In genomic region chr12:52010152-52010622, GRCh38 we compare ENCODE assay signal across 8 cellular contexts. TPM values are rescaled to one million over a fixed set of nuclear protein-coding genes. Genes with fewer than 3 reads are reported as not detected.
DNase-seq lines count a peak whose midpoint lies in the region; ATAC-seq and TF ChIP-seq lines count a peak whose summit lies in the region.

No MANE protein-coding gene starts in this region.

- no peaks in the 10 kb centered on the region for H3K9me3 ChIP-seq in liver (ENCODE audit: control insufficient read depth in 4 of 4, low read length in 3 of 4)

- peaks cover 12 to 21% (median 17%) of the 10 kb centered on the region in 3 donors for H3K4me1 Mint-ChIP-seq in IgD-negative memory B cell
- peaks cover 10% of the 10 kb centered on the region for H3K4me1 Mint-ChIP-seq in activated T-helper 2 cell treated with anti-CD3 and anti-CD28 coated beads, Interferon-gamma antibody, Interleukin-2, Interleukin-4, amounts not matched to agents 10 μg/mL and 5 μg/mL and 100 μg/mL, durations not matched to agents 14 hours and 24 hours and 36 hours (ENCODE audit: low read depth)

- H3K4me3 Mint-ChIP-seq in IgD-negative memory B cell, result peak overlapping the region in 1 of 4 donors; percentile 69
- H3K4me3 Mint-ChIP-seq in activated T-helper 2 cell treated with anti-CD3 and anti-CD28 coated beads, Interferon-gamma antibody, Interleukin-2, Interleukin-4, amounts not matched to agents 10 μg/mL and 5 μg/mL and 100 μg/mL, durations not matched to agents 14 hours and 24 hours and 36 hours (ENCODE audit: low read depth), result no peak overlapping the region

- WGBS in liver, result 59% methylated on average over 11 of the region's 11 CpGs

- peaks cover 6 to 9% (median 8%) of the 10 kb centered on the region in 4 donors for H3K4me1 ChIP-seq in liver (ENCODE audit: control insufficient read depth in 4 of 4, insufficient read depth in 4 of 4, low read length in 3 of 4)

- no peak for TF ChIP-seq RAD21 in liver (IDR thresholded peaks at IDR 0.05)

- peak; percentile 49 for DNase-seq in dedifferentiated amniotic fluid mesenchymal stem cell (ENCODE audit: extremely low spot score)
- DNase-seq in superior temporal gyrus (ENCODE audit: extremely low spot score), result peak; percentile 86
- DNase-seq in NCI-H2196 (lab: John Stamatoyannopoulos, UW; ENCODE audit: unreplicated experiment), result no peak
- no peak for DNase-seq in activated T-helper 2 cell treated with anti-CD3 and anti-CD28 coated beads, Interferon-gamma antibody, Interleukin-2, Interleukin-4, amounts not matched to agents 10 μg/mL and 5 μg/mL and 100 μg/mL, durations not matched to agents 14 hours and 24 hours and 36 hours (ENCODE audit: low spot score)

- H3K27me3 Mint-ChIP-seq in IgD-negative memory B cell, result peaks cover 4% of the 10 kb centered on the region
- peaks cover 30% of the 10 kb centered on the region for H3K27me3 Mint-ChIP-seq in activated T-helper 2 cell treated with anti-CD3 and anti-CD28 coated beads, Interferon-gamma antibody, Interleukin-2, Interleukin-4, amounts not matched to agents 10 μg/mL and 5 μg/mL and 100 μg/mL, durations not matched to agents 14 hours and 24 hours and 36 hours (ENCODE audit: low read depth)

- H3K9ac ChIP-seq in liver (ENCODE audit: low read depth in 1 of 2, low read length in 2 of 2), result peak overlapping the region in 1 of 2 donors; percentile 47

- intact Hi-C loops in activated T-helper 2 cell treated with anti-CD3 and anti-CD28 coated beads, Interferon-gamma antibody, Interleukin-2, Interleukin-4, amounts not matched to agents 10 μg/mL and 5 μg/mL and 100 μg/mL, durations not matched to agents 14 hours and 24 hours and 36 hours (cut with micrococcal nuclease), result no loop called here

- peaks cover 4% of the 10 kb centered on the region for H3K36me3 Mint-ChIP-seq in IgD-negative memory B cell
- no peaks in the 10 kb centered on the region for H3K36me3 Mint-ChIP-seq in activated T-helper 2 cell treated with anti-CD3 and anti-CD28 coated beads, Interferon-gamma antibody, Interleukin-2, Interleukin-4, amounts not matched to agents 10 μg/mL and 5 μg/mL and 100 μg/mL, durations not matched to agents 14 hours and 24 hours and 36 hours (ENCODE audit: low read depth)

- peaks cover 0 to 2% (median 0%) of the 10 kb centered on the region in 4 donors for H3K36me3 ChIP-seq in liver (ENCODE audit: control insufficient read depth in 4 of 4, insufficient read depth in 3 of 4, low read depth in 1 of 4, low read length in 3 of 4)

- H3K27ac ChIP-seq in liver (ENCODE audit: low read depth in 1 of 2, low read length in 2 of 2), result peak overlapping the region; percentile 42 to 48

- peaks cover 0 to 3% (median 0%) of the 10 kb centered on the region in 4 donors for H3K27me3 ChIP-seq in liver (ENCODE audit: control insufficient read depth in 4 of 4, insufficient read depth in 4 of 4, low read length in 3 of 4)

- no peak for TF ChIP-seq CTCF in liver (IDR thresholded peaks at IDR 0.05; ENCODE audit: low read depth, low read length, missing input control)

- H3K9me3 Mint-ChIP-seq in IgD-negative memory B cell, result no peaks in the 10 kb centered on the region
- no peaks in the 10 kb centered on the region for H3K9me3 Mint-ChIP-seq in activated T-helper 2 cell treated with anti-CD3 and anti-CD28 coated beads, Interferon-gamma antibody, Interleukin-2, Interleukin-4, amounts not matched to agents 10 μg/mL and 5 μg/mL and 100 μg/mL, durations not matched to agents 14 hours and 24 hours and 36 hours

- ATAC-seq in GM18858 (IDR thresholded peaks at IDR 0.05; ENCODE audit: unreplicated experiment) (no peak), HG02678 (IDR thresholded peaks at IDR 0.05; ENCODE audit: unreplicated experiment) (no peak)

- H3K4me3 ChIP-seq in liver (ENCODE audit: low read depth in 1 of 3, low read length in 3 of 3), result no peak overlapping the region

- H3K27ac Mint-ChIP-seq in IgD-negative memory B cell, result peak overlapping the region; percentile 62 to 88 (median 80)
- no peak overlapping the region for H3K27ac Mint-ChIP-seq in activated T-helper 2 cell treated with anti-CD3 and anti-CD28 coated beads, Interferon-gamma antibody, Interleukin-2, Interleukin-4, amounts not matched to agents 10 μg/mL and 5 μg/mL and 100 μg/mL, durations not matched to agents 14 hours and 24 hours and 36 hours

TF ChIP-seq in liver, 16 proteins besides CTCF, POLR2A, EP300 and RAD21:
- peak; percentile 42 for TF ChIP-seq SP1 (IDR thresholded peaks at IDR 0.05)
- TF ChIP-seq MAX (IDR thresholded peaks at IDR 0.05), result no peak

RNA-seq across cellular contexts. Expression of gene TAMALIN, which starts 3.4 kb away (rescaled TPM):
- 6.4 TPM for polyA plus RNA-seq in IgD-negative memory B cell
- 1 to 10 TPM; 1.9 to 9.9 TPM for total RNA-seq in liver
- polyA plus RNA-seq in liver, result 1 to 10 TPM; 1.1 to 3.1 TPM
- 6.0 and 6.1 TPM in 2 replicates for total RNA-seq in activated T-helper 2 cell treated with anti-CD3 and anti-CD28 coated beads, Interferon-gamma antibody, Interleukin-2, Interleukin-4, amounts not matched to agents 10 μg/mL and 5 μg/mL and 100 μg/mL, durations not matched to agents 14 hours and 24 hours and 36 hours

RNA-seq across cellular contexts. Expression of gene NR4A1, which starts 41.1 kb away (rescaled TPM):
- 9.3 TPM for polyA plus RNA-seq in IgD-negative memory B cell
- total RNA-seq in liver, result 1 to 10 TPM in 1 of 2 donors, under 1 TPM in 1; 0.79 to 3.8 TPM
- polyA plus RNA-seq in liver, result 1 to 10 TPM; 3.0 to 5.8 TPM
- 134 and 139 TPM in 2 replicates for total RNA-seq in activated T-helper 2 cell treated with anti-CD3 and anti-CD28 coated beads, Interferon-gamma antibody, Interleukin-2, Interleukin-4, amounts not matched to agents 10 μg/mL and 5 μg/mL and 100 μg/mL, durations not matched to agents 14 hours and 24 hours and 36 hours

RNA-seq across cellular contexts. Expression of gene ACVR1B, which starts 58.7 kb away (rescaled TPM):
- 0.90 TPM for polyA plus RNA-seq in IgD-negative memory B cell
- total RNA-seq in liver, result 10 to 100 TPM in 1 of 2 donors, 1 to 10 TPM in 1; 7.4 to 21.9 TPM
- 10 to 100 TPM in 1 of 2 donors, 1 to 10 TPM in 1; 4.0 to 16.5 TPM for polyA plus RNA-seq in liver
- 2.4 and 2.5 TPM in 2 replicates for total RNA-seq in activated T-helper 2 cell treated with anti-CD3 and anti-CD28 coated beads, Interferon-gamma antibody, Interleukin-2, Interleukin-4, amounts not matched to agents 10 μg/mL and 5 μg/mL and 100 μg/mL, durations not matched to agents 14 hours and 24 hours and 36 hours

RNA-seq across cellular contexts. Expression of gene ATG101, which starts 59.6 kb away (rescaled TPM):
- polyA plus RNA-seq in IgD-negative memory B cell (25.4 TPM), liver (10 to 100 TPM; 30.5 to 31.8 TPM)
- total RNA-seq in liver, result 10 to 100 TPM; 12.9 to 28.4 TPM
- total RNA-seq in activated T-helper 2 cell treated with anti-CD3 and anti-CD28 coated beads, Interferon-gamma antibody, Interleukin-2, Interleukin-4, amounts not matched to agents 10 μg/mL and 5 μg/mL and 100 μg/mL, durations not matched to agents 14 hours and 24 hours and 36 hours, result 44.6 and 45.9 TPM in 2 replicates

Comparison
In these comparisons a context has a peak if more than half of its experiments do, and no peak if none do; other contexts are left out.
1. DNase-seq: peak in dedifferentiated amniotic fluid mesenchymal stem cell (single experiment) and superior temporal gyrus (single experiment); none in NCI-H2196 (single experiment) and activated T-helper 2 cell treated with anti-CD3 and anti-CD28 coated beads, Interferon-gamma antibody, Interleukin-2, Interleukin-4, amounts not matched to agents 10 μg/mL and 5 μg/mL and 100 μg/mL, durations not matched to agents 14 hours and 24 hours and 36 hours (single experiment).
2. RNA of gene NR4A1, which starts 41.1 kb away (total RNA-seq): 134 to 139 TPM in activated T-helper 2 cell treated with anti-CD3 and anti-CD28 coated beads, Interferon-gamma antibody, Interleukin-2, Interleukin-4, amounts not matched to agents 10 μg/mL and 5 μg/mL and 100 μg/mL, durations not matched to agents 14 hours and 24 hours and 36 hours; 0.79 to 3.8 TPM in liver; every median in the first group is over 10 times any median in the second.